In the genomic region with DNA sequence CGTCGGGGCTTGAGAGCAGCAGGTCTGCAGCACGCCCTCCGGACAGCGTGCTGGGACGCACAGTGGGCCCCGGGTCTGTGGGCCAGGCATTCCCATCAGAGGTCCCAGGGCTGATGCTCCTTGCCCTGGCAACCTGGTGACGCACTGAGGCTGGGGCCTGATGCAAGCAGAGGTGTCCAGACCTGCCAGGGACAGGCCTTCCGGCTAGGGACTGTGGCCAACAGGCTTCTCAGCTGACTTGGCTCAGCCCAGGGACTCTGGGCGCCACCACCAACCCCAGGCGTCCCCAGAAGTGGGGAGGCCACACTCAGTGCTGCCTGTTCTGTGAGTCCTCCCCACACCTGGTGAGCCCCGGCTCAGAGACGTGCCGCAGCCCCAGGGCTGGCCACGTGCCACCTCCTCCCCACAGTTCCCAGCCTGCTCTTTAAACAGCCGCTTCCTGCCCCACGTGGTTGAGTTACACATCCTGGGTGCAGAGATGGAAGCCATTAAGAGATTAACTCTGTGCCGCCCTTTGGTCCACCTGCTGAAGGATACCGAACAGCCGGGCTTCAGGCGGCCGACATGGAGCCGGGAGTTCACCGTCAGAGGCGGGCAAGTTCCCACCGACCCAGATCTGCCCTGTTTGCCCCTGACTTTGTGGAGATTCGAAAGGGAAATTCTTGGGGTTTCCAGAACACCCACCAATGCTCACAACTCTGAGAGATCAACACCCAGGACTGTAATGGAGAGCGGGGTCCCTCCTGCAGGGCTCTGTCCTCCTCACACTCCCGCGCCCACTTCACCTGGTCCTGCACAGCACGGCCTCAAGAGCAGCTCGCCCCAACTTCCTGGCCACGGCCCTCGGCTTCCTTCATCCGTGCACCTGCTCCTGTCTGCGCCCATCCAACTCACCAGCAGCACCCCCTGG, we compare ENCODE assay signal across 9 cellular contexts. TPM values are rescaled to one million over a fixed set of nuclear protein-coding genes. Genes with fewer than 3 reads are reported as not detected.
A peak's percentile ranks its signal among the peaks of the same experiment; 100 is the strongest.
DNase-seq lines count a peak whose midpoint lies in the region; ATAC-seq and TF ChIP-seq lines count a peak whose summit lies in the region.
"Had no signal": no experiment of that assay in that cellular context is flagged by ENCODE, and none has a peak within 500 bp of the region (broad histone marks: within the 10 kb centered on the region; RNA-seq: fewer than 3 reads in every experiment).

No MANE protein-coding gene starts in this region.

- H3K27ac Mint-ChIP-seq in CD4-positive, alpha-beta memory T cell = peak overlapping the region; percentile 2 to 92 (median 88)
- peak overlapping the region; percentile 78 to 89 for H3K27ac Mint-ChIP-seq in T-cell
- peak overlapping the region; percentile 33 for H3K27ac Mint-ChIP-seq in neural progenitor cell

- no peaks in the 10 kb centered on the region for H3F3A ChIP-seq in neural progenitor cell (ENCODE audit: low read depth)

- DNase-seq in CD4-positive, alpha-beta memory T cell = peak; percentile 56 to 67 (median 58)
- DNase-seq in T-cell (peak; percentile 38 to 74 (median 58)), neural progenitor cell (ENCODE audit: low spot score) (no peak), SKM-1 treated with dmso at 0.1 percent for 144 hours (lab: John Stamatoyannopoulos, UW; ENCODE audit: unreplicated experiment) (no peak)
- peak; percentile 60 for DNase-seq in central memory CD4-positive, alpha-beta T cell

- H3K9me3 Mint-ChIP-seq in CD4-positive, alpha-beta memory T cell = peaks cover 0 to 2% (median 0%) of the 10 kb centered on the region in 8 donors
- H3K9me3 Mint-ChIP-seq in T-cell (no peaks in the 10 kb centered on the region), neural progenitor cell (no peaks in the 10 kb centered on the region)

- intact Hi-C loops in CD4-positive, alpha-beta memory T cell (cut with micrococcal nuclease) = no loop called here

- peaks cover 14 to 29% (median 21%) of the 10 kb centered on the region in 4 donors for H3K4me1 Mint-ChIP-seq in CD4-positive, alpha-beta memory T cell
- H3K4me1 Mint-ChIP-seq in T-cell (peaks cover 35 to 43% (median 42%) of the 10 kb centered on the region in 3 donors), neural progenitor cell (peaks cover 10% of the 10 kb centered on the region)

- ATAC-seq in T-cell (replicated peaks in 1 of 4) = peak; percentile 76 to 91 (median 90)
- no peak for ATAC-seq in GM21423 (IDR thresholded peaks at IDR 0.05; ENCODE audit: unreplicated experiment)
- no peak for ATAC-seq in HG03439 (IDR thresholded peaks at IDR 0.05; ENCODE audit: unreplicated experiment)
- ATAC-seq in GM19023 (IDR thresholded peaks at IDR 0.05; ENCODE audit: unreplicated experiment) = no peak
- ATAC-seq: Panc1 had no signal

- peaks cover 0 to 3% of the 10 kb centered on the region in 2 donors for H3K27me3 Mint-ChIP-seq in CD4-positive, alpha-beta memory T cell
- no peaks in the 10 kb centered on the region for H3K27me3 Mint-ChIP-seq in T-cell
- peaks cover 16% of the 10 kb centered on the region for H3K27me3 Mint-ChIP-seq in neural progenitor cell (ENCODE audit: insufficient read depth, low read depth)

- peak overlapping the region in 6 of 8 donors; percentile 12 to 64 (median 38) for H3K4me3 Mint-ChIP-seq in CD4-positive, alpha-beta memory T cell
- H3K4me3 Mint-ChIP-seq in T-cell = peak overlapping the region; percentile 29 to 55 (median 37)
- H3K4me3 Mint-ChIP-seq in neural progenitor cell = no peak overlapping the region

- H3K4me1 ChIP-seq in CD4-positive, alpha-beta memory T cell (ENCODE audit: insufficient read depth, low read length) = peaks cover 17% of the 10 kb centered on the region
- peaks cover 6% of the 10 kb centered on the region for H3K4me1 ChIP-seq in neural progenitor cell

- H3K9me3 ChIP-seq in CD4-positive, alpha-beta memory T cell (ENCODE audit: control insufficient read depth in 1 of 2, low read length in 2 of 2) = no peaks in the 10 kb centered on the region
- H3K9me3 ChIP-seq in neural progenitor cell (ENCODE audit: low read depth) = no peaks in the 10 kb centered on the region

- H2AFZ ChIP-seq in neural progenitor cell (replicated peaks) = no peak overlapping the region

- no peaks in the 10 kb centered on the region for H3K27me3 ChIP-seq in CD4-positive, alpha-beta memory T cell (ENCODE audit: insufficient read depth, low read length)
- no peaks in the 10 kb centered on the region for H3K27me3 ChIP-seq in neural progenitor cell

- H4K20me1 ChIP-seq in neural progenitor cell (ENCODE audit: low read depth) = no peaks in the 10 kb centered on the region

- no peak overlapping the region for H3K9ac ChIP-seq in neural progenitor cell

- no peaks in the 10 kb centered on the region for H3K36me3 Mint-ChIP-seq in CD4-positive, alpha-beta memory T cell
- peaks cover 18% of the 10 kb centered on the region for H3K36me3 Mint-ChIP-seq in T-cell
- H3K36me3 Mint-ChIP-seq in neural progenitor cell = no peaks in the 10 kb centered on the region

- H3K27ac ChIP-seq in CD4-positive, alpha-beta memory T cell (ENCODE audit: low read depth, low read length) = no peak overlapping the region
- H3K27ac ChIP-seq in neural progenitor cell = no peak overlapping the region

- POLR2A ChIA-PET in CD4-positive, alpha-beta memory T cell (lab: Charles Lee; ENCODE audit: partially characterized antibody) = no interaction called here
- POLR2A ChIA-PET in T-cell (lab: Charles Lee) = no interaction called here

- CTCF ChIA-PET in CD4-positive, alpha-beta memory T cell (lab: Charles Lee; ENCODE audit: partially characterized antibody) = interaction anchor here (2.2 kb wide), 1 partner anchor 60 kb away, joined by 5 read pairs; no protein-coding TSS in a partner anchor
- CTCF ChIA-PET in T-cell (lab: Charles Lee) = no interaction called here

- no peak overlapping the region for H3K4me2 ChIP-seq in neural progenitor cell

- no peak overlapping the region for H3K4me3 ChIP-seq in CD4-positive, alpha-beta memory T cell (ENCODE audit: low read length in 2 of 2)
- no peak overlapping the region for H3K4me3 ChIP-seq in neural progenitor cell

- no peaks in the 10 kb centered on the region for H3K36me3 ChIP-seq in CD4-positive, alpha-beta memory T cell (ENCODE audit: insufficient read depth, low read length)
- H3K36me3 ChIP-seq in neural progenitor cell = no peaks in the 10 kb centered on the region

- TF ChIP-seq CTCF in neural progenitor cell (IDR thresholded peaks at IDR 0.05) = no peak

- H3K79me2 ChIP-seq in neural progenitor cell (ENCODE audit: low read depth) = no peaks in the 10 kb centered on the region

RNA-seq across cellular contexts. Expression of a gene that starts 37.6 kb away (rescaled TPM):
- total RNA-seq in CD4-positive, alpha-beta memory T cell = 10 to 100 TPM; 21.7 to 25.2 TPM
- polyA plus RNA-seq in CD4-positive, alpha-beta memory T cell = 10 to 100 TPM; 11.7 to 18.0 TPM
- total RNA-seq in T-cell (10 to 100 TPM in 4 of 5 donors, 1 to 10 TPM in 1; 8.6 to 41.1 (median 20.6) TPM), neural progenitor cell (ENCODE audit: low replicate concordance) (not detected in 2 replicates)

RNA-seq across cellular contexts. Expression of a gene that starts 52.0 kb away (rescaled TPM):
- total RNA-seq in CD4-positive, alpha-beta memory T cell = 1 to 10 TPM; 8.1 to 8.9 TPM
- polyA plus RNA-seq in CD4-positive, alpha-beta memory T cell = 1 to 10 TPM; 1.2 to 2.9 TPM
- total RNA-seq in T-cell (10 to 100 TPM in 3 of 5 donors, 1 to 10 TPM in 2; 6.0 to 30.4 (median 21.7) TPM), neural progenitor cell (ENCODE audit: low replicate concordance) (0.03 and 1.7 TPM in 2 replicates)

Comparison
In these comparisons a context has a peak if more than half of its experiments do, and no peak if none do; other contexts are left out.
1. DNase-seq: peak in CD4-positive, alpha-beta memory T cell (5 of 5), T-cell (34 of 34) and central memory CD4-positive, alpha-beta T cell (single experiment); none in neural progenitor cell (single experiment) and SKM-1 treated with dmso at 0.1 percent for 144 hours (single experiment).
2. H3K27ac Mint-ChIP-seq: peak in every context shown above with its lines; median percentile 88 in CD4-positive, alpha-beta memory T cell; 84 in T-cell; 33 in neural progenitor cell.
3. ATAC-seq: peak in T-cell (4 of 4); none in GM21423 (single experiment), HG03439 (single experiment) and GM19023 (single experiment).